In the genomic region with DNA sequence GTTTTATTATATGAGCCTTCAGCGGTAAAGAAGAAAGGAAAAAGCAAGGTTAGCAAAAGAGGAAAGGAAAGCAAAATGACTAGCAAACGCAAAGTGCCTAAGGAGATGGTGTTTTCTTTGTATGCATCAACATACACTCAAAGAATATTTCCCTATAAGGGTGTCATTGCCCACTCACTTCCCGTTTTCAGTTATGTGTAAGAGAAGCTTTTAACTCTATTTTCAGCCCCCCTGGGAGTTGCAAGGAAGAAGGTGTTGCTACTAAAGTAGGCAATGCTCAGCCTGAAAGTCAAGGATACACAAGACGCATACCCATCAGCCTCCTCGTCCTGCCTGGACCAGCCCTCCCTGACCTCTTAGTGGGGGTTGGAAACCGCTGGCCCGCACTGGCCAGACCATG, we compare ENCODE assay signal across 13 cellular contexts.
DNase-seq lines count a peak whose midpoint lies in the region; ATAC-seq, FAIRE-seq and TF ChIP-seq lines count a peak whose summit lies in the region.
"Had no signal": no experiment of that assay in that cellular context is flagged by ENCODE, and none has a peak within 500 bp of the region (broad histone marks: within the 10 kb centered on the region; RNA-seq: fewer than 3 reads in every experiment).

No MANE protein-coding gene starts in this region.

- no peak overlapping the region for H2BK120ac ChIP-seq in mesendoderm (ENCODE audit: low read depth, low read length)

- peak; percentile 78 for ATAC-seq in GM19372 (IDR thresholded peaks at IDR 0.05; ENCODE audit: low read depth, unreplicated experiment)
- peak; percentile 79 for ATAC-seq in HG02852 (IDR thresholded peaks at IDR 0.05; ENCODE audit: unreplicated experiment)
- ATAC-seq in HG03571 (IDR thresholded peaks at IDR 0.05; ENCODE audit: unreplicated experiment): peak; percentile 77
- ATAC-seq in HG03457 (IDR thresholded peaks at IDR 0.05; ENCODE audit: unreplicated experiment): no peak

- no peak overlapping the region for H2AK5ac ChIP-seq in mesendoderm (ENCODE audit: low read length)

- no peak overlapping the region for H3K4ac ChIP-seq in mesendoderm (ENCODE audit: low read depth, low read length)

- no peak overlapping the region for H3K18ac ChIP-seq in mesendoderm (ENCODE audit: low read length)

- no peaks in the 10 kb centered on the region for H3K79me1 ChIP-seq in mesendoderm (ENCODE audit: low read length)

- no peak overlapping the region for H3K9ac ChIP-seq in mesendoderm (ENCODE audit: low read length)

- H3K27me3 ChIP-seq in mesendoderm (ENCODE audit: insufficient read depth, low read length, poor library complexity): no peaks in the 10 kb centered on the region

- DNase-seq in GM12865 (ENCODE audit: low read depth) (peak; percentile 77), RCC 7860 (ENCODE audit: low spot score) (no peak), mesendoderm (no peak)
- no peak for DNase-seq in stimulated activated CD4-positive, alpha-beta T cell treated with anti-CD3 and anti-CD28 coated beads, Interleukin-15, amount 100 ng/mL, for 24 hours
- DNase-seq: activated effector memory CD4-positive, alpha-beta T cell treated with anti-CD3 and anti-CD28 coated beads, Interleukin-2, amount 50 U/mL, for 16 hours; NCI-H2171; small intestine had no signal

- H3K27ac ChIP-seq in mesendoderm (ENCODE audit: low read depth, low read length): no peak overlapping the region

- H4K8ac ChIP-seq in mesendoderm (ENCODE audit: low read depth, low read length): no peak overlapping the region

- H3K4me3 ChIP-seq in GM12865 (ENCODE audit: low read depth, low read length) (no peak overlapping the region), mesendoderm (ENCODE audit: low read length) (no peak overlapping the region)

- no peak overlapping the region for H3K56ac ChIP-seq in mesendoderm (ENCODE audit: low read length)

- no peak for TF ChIP-seq CTCF in GM12865 (IDR thresholded peaks at IDR 0.05; ENCODE audit: insufficient read depth, low read depth, low read length, missing control alignments)

- FAIRE-seq in RCC 7860 (lab: Jason Lieb, UNC): no peak
- FAIRE-seq: H1, keratinocyte, small intestine had no signal

- no peak overlapping the region for H3K4me2 ChIP-seq in mesendoderm (ENCODE audit: low read length)

- no peaks in the 10 kb centered on the region for H3K79me2 ChIP-seq in mesendoderm (ENCODE audit: control insufficient read depth, insufficient read depth, low read length)

- no peak overlapping the region for H2BK5ac ChIP-seq in mesendoderm (ENCODE audit: low read length)

- H3K36me3 ChIP-seq in mesendoderm (ENCODE audit: control insufficient read depth, insufficient read depth, low read length): no peaks in the 10 kb centered on the region

- H3K23ac ChIP-seq in mesendoderm (ENCODE audit: low read length): no peak overlapping the region

- no peaks in the 10 kb centered on the region for H3K4me1 ChIP-seq in mesendoderm (ENCODE audit: control insufficient read depth, low read depth, low read length)

- WGBS in mesendoderm (ENCODE audit: extremely low coverage, insufficient coverage, low lambda C conversion rate): no CpG with 5 or more reads among the region's 7 CpGs

- H4K5ac ChIP-seq in mesendoderm (ENCODE audit: low read length): no peak overlapping the region

- no peak overlapping the region for H2BK15ac ChIP-seq in mesendoderm (replicated peaks; ENCODE audit: low read depth)
